8 cellular contexts compared by ENCODE assay signal in the genomic region with DNA sequence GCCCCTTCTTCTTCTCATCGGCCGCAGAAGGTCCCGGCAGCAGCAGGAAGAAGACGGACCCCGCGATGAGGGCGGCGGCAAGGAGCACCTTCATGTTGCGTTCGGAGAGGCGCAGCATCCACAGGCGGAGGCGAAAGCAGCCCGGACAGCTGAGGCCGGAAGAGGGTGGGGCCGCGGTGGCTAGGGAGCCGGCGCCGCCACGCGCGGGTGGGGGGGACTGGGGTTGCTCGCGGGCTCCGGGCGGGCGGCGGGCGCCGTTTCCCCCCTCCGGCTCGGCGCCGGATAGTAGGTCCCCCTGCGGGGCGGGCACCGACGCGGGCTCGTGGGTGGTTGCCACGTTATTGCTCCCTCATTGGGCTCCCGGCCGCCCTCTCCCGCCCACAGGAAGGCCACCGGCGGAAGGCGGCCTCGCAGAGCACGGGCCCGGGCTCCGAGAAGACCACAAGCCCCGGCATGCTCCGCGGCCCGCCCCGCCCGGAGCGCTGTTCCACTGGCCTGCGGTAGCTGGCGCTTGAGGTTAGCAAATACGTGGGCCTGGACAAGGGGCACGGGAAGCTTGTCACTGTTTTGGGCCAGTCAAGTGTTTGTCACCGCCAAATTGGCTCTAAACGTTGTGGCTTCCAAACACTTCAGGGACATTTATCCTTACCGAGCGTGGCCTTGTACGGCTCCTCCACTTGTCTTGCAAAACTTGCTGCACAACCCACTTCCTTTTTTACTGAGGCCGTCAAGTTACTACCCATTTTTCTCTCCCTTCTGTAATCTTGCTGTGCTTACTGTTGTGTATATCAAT.
DNase-seq lines count a peak whose midpoint lies in the region; ATAC-seq lines count a peak whose summit lies in the region.

A gene (minus strand): TSS at position 154 of the 793 bp plus-strand sequence. CDS start 36 bp downstream, at position 118.

- ATAC-seq in GM19468 (IDR thresholded peaks at IDR 0.05; ENCODE audit: extremely low read depth, unreplicated experiment) (peak; percentile 92), memory B cell (ENCODE audit: low read depth) (peak; percentile 89)

- peak; percentile 89 for DNase-seq in COLO829 (ENCODE audit: low spot score)
- peak; percentile 80 for DNase-seq in HS-5 (ENCODE audit: low read depth)
- peak; percentile 73 for DNase-seq in NK-92 (lab: John Stamatoyannopoulos, UW; ENCODE audit: unreplicated experiment)
- DNase-seq in activated CD8-positive, alpha-beta memory T cell treated with anti-CD3 and anti-CD28 coated beads for 24 hours, result peak; percentile 96
- peak; percentile 88 for DNase-seq in effector CD8-positive, alpha-beta T cell (lab: John Stamatoyannopoulos, UW)
- peak; percentile 90 to 96 for DNase-seq in memory B cell (ENCODE audit: low spot score in 2 of 2)
- DNase-seq in stimulated activated CD8-positive, alpha-beta memory T cell treated with anti-CD3 and anti-CD28 coated beads, Interleukin-12 subunit alpha, Interleukin-12 subunit beta, amount 100 ng/mL, for 24 hours (ENCODE audit: extremely low read depth), result peak; percentile 95

- no peaks in the 10 kb centered on the region for H3K27me3 Mint-ChIP-seq in memory B cell

- H3K4me3 Mint-ChIP-seq in memory B cell, result peak within 1 kb of the TSS; percentile 91

- peaks cover 16% of the 10 kb centered on the region for H3K36me3 Mint-ChIP-seq in memory B cell

- no peaks in the 10 kb centered on the region for H3K9me3 Mint-ChIP-seq in memory B cell

- peak within 1 kb of the TSS; percentile 88 for H3K27ac Mint-ChIP-seq in memory B cell

- peaks cover 39% of the 10 kb centered on the region for H3K4me1 Mint-ChIP-seq in memory B cell

Comparison
In these comparisons a context has a peak if more than half of its experiments do, and no peak if none do; other contexts are left out.
1. Peak in every context shown above with its lines: DNase-seq and ATAC-seq.